In the genomic region with DNA sequence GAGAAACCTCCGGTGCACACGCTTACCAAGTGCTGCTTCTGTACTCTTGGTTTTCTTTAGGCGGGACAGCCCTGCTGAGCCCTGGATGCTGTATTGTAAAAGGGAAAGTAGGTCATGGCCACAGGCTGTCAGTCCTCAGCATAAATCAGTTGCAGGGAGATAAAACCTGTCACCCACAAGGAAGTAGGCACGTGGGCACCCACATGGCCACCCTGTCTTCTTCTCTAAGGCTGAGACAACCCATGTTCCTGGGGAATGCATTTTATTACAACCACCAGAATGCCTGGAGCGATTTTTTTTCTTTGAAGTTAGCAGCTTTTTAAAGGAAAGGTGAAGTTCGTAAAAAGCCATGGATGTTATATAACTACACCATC, we compare ENCODE assay signal across 1 cellular context.
TF ChIP-seq lines count a peak whose summit lies in the region.

No MANE protein-coding gene starts in this region.

TF ChIP-seq in HEK293, 187 proteins besides CTCF, POLR2A, EP300 and RAD21 (continued from another document):
- TF ChIP-seq, protein P1, sequence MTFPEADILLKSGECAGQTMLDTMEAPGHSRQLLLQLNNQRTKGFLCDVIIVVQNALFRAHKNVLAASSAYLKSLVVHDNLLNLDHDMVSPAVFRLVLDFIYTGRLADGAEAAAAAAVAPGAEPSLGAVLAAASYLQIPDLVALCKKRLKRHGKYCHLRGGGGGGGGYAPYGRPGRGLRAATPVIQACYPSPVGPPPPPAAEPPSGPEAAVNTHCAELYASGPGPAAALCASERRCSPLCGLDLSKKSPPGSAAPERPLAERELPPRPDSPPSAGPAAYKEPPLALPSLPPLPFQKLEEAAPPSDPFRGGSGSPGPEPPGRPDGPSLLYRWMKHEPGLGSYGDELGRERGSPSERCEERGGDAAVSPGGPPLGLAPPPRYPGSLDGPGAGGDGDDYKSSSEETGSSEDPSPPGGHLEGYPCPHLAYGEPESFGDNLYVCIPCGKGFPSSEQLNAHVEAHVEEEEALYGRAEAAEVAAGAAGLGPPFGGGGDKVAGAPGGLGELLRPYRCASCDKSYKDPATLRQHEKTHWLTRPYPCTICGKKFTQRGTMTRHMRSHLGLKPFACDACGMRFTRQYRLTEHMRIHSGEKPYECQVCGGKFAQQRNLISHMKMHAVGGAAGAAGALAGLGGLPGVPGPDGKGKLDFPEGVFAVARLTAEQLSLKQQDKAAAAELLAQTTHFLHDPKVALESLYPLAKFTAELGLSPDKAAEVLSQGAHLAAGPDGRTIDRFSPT (tag by site-specific recombination; IDR thresholded peaks at IDR 0.05): no peak
- no peak for TF ChIP-seq ZIC2 (tag by site-specific recombination; IDR thresholded peaks at IDR 0.05)
- no peak for TF ChIP-seq ZNF146 (tag by site-specific recombination; IDR thresholded peaks at IDR 0.05)
- TF ChIP-seq ZBTB44 (tag by site-specific recombination; IDR thresholded peaks at IDR 0.05): no peak
- TF ChIP-seq ZNF121 (tag by site-specific recombination; IDR thresholded peaks at IDR 0.05): no peak
- TF ChIP-seq MEIS1 (CRISPR knock-in tag; IDR thresholded peaks at IDR 0.05; ENCODE audit: borderline replicate concordance): 0 out of 2 replicates have a peak, but pooled peaks have one; percentile 55
- no peak for TF ChIP-seq ZNF274 (IDR thresholded peaks at IDR 0.05; ENCODE audit: low read length)
- no peak for TF ChIP-seq ZNF274 (tag by site-specific recombination; IDR thresholded peaks at IDR 0.05; ENCODE audit: borderline replicate concordance)
- TF ChIP-seq ZFP41 (tag by site-specific recombination; IDR thresholded peaks at IDR 0.05; ENCODE audit: borderline replicate concordance): no peak
- no peak for TF ChIP-seq SP3 (tag by site-specific recombination; IDR thresholded peaks at IDR 0.05)
- TF ChIP-seq SP7 (tag by site-specific recombination; IDR thresholded peaks at IDR 0.05): peak; percentile 75
- TF ChIP-seq ZNF175 (tag by site-specific recombination; IDR thresholded peaks at IDR 0.05): no peak
- TF ChIP-seq ZNF23 (tag by site-specific recombination; IDR thresholded peaks at IDR 0.05; ENCODE audit: borderline replicate concordance): no peak
- TF ChIP-seq GLI2 (tag by site-specific recombination; IDR thresholded peaks at IDR 0.05; ENCODE audit: borderline replicate concordance, low read depth): no peak
- TF ChIP-seq OVOL3 (tag by site-specific recombination; IDR thresholded peaks at IDR 0.05): no peak
- TF ChIP-seq SP2 (tag by site-specific recombination; IDR thresholded peaks at IDR 0.05): no peak
- TF ChIP-seq, protein P2, sequence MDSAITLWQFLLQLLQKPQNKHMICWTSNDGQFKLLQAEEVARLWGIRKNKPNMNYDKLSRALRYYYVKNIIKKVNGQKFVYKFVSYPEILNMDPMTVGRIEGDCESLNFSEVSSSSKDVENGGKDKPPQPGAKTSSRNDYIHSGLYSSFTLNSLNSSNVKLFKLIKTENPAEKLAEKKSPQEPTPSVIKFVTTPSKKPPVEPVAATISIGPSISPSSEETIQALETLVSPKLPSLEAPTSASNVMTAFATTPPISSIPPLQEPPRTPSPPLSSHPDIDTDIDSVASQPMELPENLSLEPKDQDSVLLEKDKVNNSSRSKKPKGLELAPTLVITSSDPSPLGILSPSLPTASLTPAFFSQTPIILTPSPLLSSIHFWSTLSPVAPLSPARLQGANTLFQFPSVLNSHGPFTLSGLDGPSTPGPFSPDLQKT (IDR thresholded peaks at IDR 0.05; ENCODE audit: borderline replicate concordance, low read depth, low read length): no peak
- no peak for TF ChIP-seq YY1 (tag by site-specific recombination; IDR thresholded peaks at IDR 0.05)
- no peak for TF ChIP-seq REPIN1 (tag by site-specific recombination; IDR thresholded peaks at IDR 0.05; ENCODE audit: low read depth)
- 0 out of 2 replicates have a peak, but pooled peaks have one; percentile 1 for TF ChIP-seq ZNF366 (tag by site-specific recombination; conservative IDR thresholded peaks at IDR 0.05)
- TF ChIP-seq ZNF837 (tag by site-specific recombination; IDR thresholded peaks at IDR 0.05): no peak
- TF ChIP-seq ZNF10 (tag by site-specific recombination; IDR thresholded peaks at IDR 0.05): 0 out of 2 replicates have a peak, but pooled peaks have one; percentile 43
- no peak for TF ChIP-seq ZFHX2 (tag by site-specific recombination; conservative IDR thresholded peaks at IDR 0.05)
- TF ChIP-seq GLIS2 (tag by site-specific recombination; IDR thresholded peaks at IDR 0.05): no peak
- no peak for TF ChIP-seq ZNF530 (tag by site-specific recombination; IDR thresholded peaks at IDR 0.05; ENCODE audit: low read depth)
- no peak for TF ChIP-seq KLF16 (tag by site-specific recombination; IDR thresholded peaks at IDR 0.05)
- TF ChIP-seq, protein P3, sequence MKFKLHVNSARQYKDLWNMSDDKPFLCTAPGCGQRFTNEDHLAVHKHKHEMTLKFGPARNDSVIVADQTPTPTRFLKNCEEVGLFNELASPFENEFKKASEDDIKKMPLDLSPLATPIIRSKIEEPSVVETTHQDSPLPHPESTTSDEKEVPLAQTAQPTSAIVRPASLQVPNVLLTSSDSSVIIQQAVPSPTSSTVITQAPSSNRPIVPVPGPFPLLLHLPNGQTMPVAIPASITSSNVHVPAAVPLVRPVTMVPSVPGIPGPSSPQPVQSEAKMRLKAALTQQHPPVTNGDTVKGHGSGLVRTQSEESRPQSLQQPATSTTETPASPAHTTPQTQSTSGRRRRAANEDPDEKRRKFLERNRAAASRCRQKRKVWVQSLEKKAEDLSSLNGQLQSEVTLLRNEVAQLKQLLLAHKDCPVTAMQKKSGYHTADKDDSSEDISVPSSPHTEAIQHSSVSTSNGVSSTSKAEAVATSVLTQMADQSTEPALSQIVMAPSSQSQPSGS (tag by site-specific recombination; IDR thresholded peaks at IDR 0.05; ENCODE audit: low read depth): no peak
- peak; percentile 60 for TF ChIP-seq GLIS1 (tag by site-specific recombination; IDR thresholded peaks at IDR 0.05)
